8 cellular contexts compared by ENCODE assay signal in the genomic region with DNA sequence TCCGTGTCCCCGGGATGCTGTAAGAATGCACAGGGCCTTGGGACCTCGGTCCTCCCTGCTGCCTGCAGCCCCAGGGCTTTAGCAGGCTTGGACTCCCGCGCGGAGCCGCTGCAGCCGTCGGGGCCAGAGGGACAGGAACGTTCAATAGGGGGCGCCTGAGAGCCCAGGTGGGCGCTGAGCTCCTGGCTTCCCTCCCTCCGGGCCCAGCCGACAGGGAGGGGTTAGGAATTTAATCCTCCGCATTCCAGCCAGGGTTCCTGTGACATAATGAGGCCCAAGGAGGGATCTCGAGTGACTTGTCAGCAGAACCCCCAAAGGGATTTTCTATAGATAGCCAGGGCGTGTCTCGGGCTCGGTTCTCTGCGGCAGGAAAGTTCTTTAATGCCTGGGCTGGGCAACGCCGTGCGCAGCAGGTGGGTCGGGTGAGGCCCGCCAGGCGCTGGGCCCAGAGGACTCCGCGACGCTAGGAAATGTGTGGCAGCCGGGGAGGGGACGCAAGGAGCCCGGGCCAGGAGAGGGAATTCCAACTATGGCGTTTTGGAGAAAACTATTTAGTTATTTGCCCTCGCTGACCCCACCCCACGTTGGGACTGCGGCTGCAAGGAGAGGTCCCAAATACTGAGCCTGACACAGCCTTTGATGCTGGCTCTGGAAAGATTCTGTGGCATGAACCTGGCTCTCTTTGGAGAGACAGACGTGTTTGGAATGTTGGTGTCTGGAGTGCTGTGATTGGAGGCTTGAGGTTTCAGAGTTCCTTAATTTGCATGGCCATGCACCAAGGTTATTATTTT.
DNase-seq lines count a peak whose midpoint lies in the region; ATAC-seq and TF ChIP-seq lines count a peak whose summit lies in the region.

No MANE protein-coding gene starts in this region.

- intact Hi-C loops in posterior vena cava (cut with DNase I) = loop anchor here (5.0 to 10.0 kb wide), 2 partner anchors 119 to 321 kb away; no protein-coding TSS in a partner anchor

- DNase-seq in AG09319 (ENCODE audit: extremely low read depth, low read depth) = no peak
- DNase-seq in LoVo (ENCODE audit: low spot score) = peak; percentile 65
- DNase-seq in coronary artery (ENCODE audit: low spot score) = no peak
- no peak for DNase-seq in posterior vena cava (ENCODE audit: low spot score)
- DNase-seq in NCI-H446 (lab: John Stamatoyannopoulos, UW) = no peak

- no peaks in the 10 kb centered on the region for H3K36me3 ChIP-seq in mucosa of stomach (ENCODE audit: control insufficient read depth, insufficient read depth, low read length)

- peak overlapping the region; percentile 8 to 84 for H3K27ac ChIP-seq in coronary artery

- ATAC-seq in GM19043 (IDR thresholded peaks at IDR 0.05; ENCODE audit: low read depth, unreplicated experiment) = peak; percentile 45
- ATAC-seq in HG03520 (IDR thresholded peaks at IDR 0.05; ENCODE audit: unreplicated experiment) = no peak

- H3K9me3 ChIP-seq in mucosa of stomach (ENCODE audit: control insufficient read depth, low read length) = no peaks in the 10 kb centered on the region

- H3K9ac ChIP-seq in mucosa of stomach (ENCODE audit: low read length) = peak overlapping the region; percentile 44

- TF ChIP-seq CTCF in AG09319 (IDR thresholded peaks at IDR 0.05; ENCODE audit: low read depth, low read length) (peak; percentile 48), coronary artery (IDR thresholded peaks at IDR 0.05) (peak; percentile 22)

- H3K27me3 ChIP-seq in mucosa of stomach (ENCODE audit: control insufficient read depth, insufficient read depth, low read length) = peaks cover 18% of the 10 kb centered on the region

- peaks cover 10% of the 10 kb centered on the region for H3K4me1 ChIP-seq in mucosa of stomach (ENCODE audit: control insufficient read depth, insufficient read depth, low read length)

- H3K4me3 ChIP-seq in coronary artery (peak overlapping the region; percentile 41), mucosa of stomach (ENCODE audit: low read length) (no peak overlapping the region)
